Comparison of ENCODE assay signal across 15 cellular contexts in genomic region chr20:63821824-63822223, GRCh38. TPM values are rescaled to one million over a fixed set of nuclear protein-coding genes. Genes with fewer than 3 reads are reported as not detected.
"Had no signal": no experiment of that assay in that cellular context is flagged by ENCODE, and none has a peak within 500 bp of the region (broad histone marks: within the 10 kb centered on the region; RNA-seq: fewer than 3 reads in every experiment).

No MANE protein-coding gene starts in this region.

- H3K79me2 ChIP-seq: hepatocyte had no signal

- H3K9ac ChIP-seq: neural progenitor cell had no signal

- H3K27me3 ChIP-seq: body of pancreas, hepatocyte, neural progenitor cell, ovary, uterus had no signal

- H3K36me3 ChIP-seq: neural progenitor cell, ovary, stomach, thoracic aorta, uterus had no signal

- H2AFZ ChIP-seq: hepatocyte, neural progenitor cell had no signal

- H3K4me1 ChIP-seq: body of pancreas, neural progenitor cell, uterus had no signal

- ATAC-seq: body of pancreas had no signal

- DNase-seq: activated CD4-positive, CD25-positive, alpha-beta regulatory T cell; activated effector memory CD4-positive, alpha-beta T cell treated with Interleukin-2 at 50 U/mL for 16 hours; activated T-cell treated with anti-CD3 and anti-CD28 coated beads, Interleukin-2, amount 50 U/mL, for 1 hour; dermis blood vessel endothelial cell; erythroblast; ovary; stomach; T1000; uterus had no signal

- H3K9me3 ChIP-seq: body of pancreas, ovary, stomach, thoracic aorta, uterus had no signal

- H3K27ac ChIP-seq: body of pancreas, hepatocyte, neural progenitor cell, ovary, stomach, thoracic aorta, uterus had no signal

- H3K4me2 ChIP-seq: hepatocyte, neural progenitor cell had no signal

- H3K4me3 ChIP-seq: body of pancreas, hepatocyte, neural progenitor cell, ovary, stomach, thoracic aorta, uterus had no signal

RNA-seq across cellular contexts. Expression of gene ABHD16B, which starts 39.5 kb away (rescaled TPM):
- total RNA-seq: body of pancreas, dermis blood vessel endothelial cell, hepatocyte, kidney epithelial cell, lower leg skin, ovary, stomach, thoracic aorta, uterus had no signal
